In genomic region chr17:44307387-44308186, GRCh38 we compare ENCODE assay signal across 9 cellular contexts. TPM values are rescaled to one million over a fixed set of nuclear protein-coding genes. Genes with fewer than 3 reads are reported as not detected.
DNase-seq lines count a peak whose midpoint lies in the region; ATAC-seq and TF ChIP-seq lines count a peak whose summit lies in the region.
"Had no signal": no experiment of that assay in that cellular context is flagged by ENCODE, and none has a peak within 500 bp of the region (broad histone marks: within the 10 kb centered on the region; RNA-seq: fewer than 3 reads in every experiment).

No MANE protein-coding gene starts in this region.

- ATAC-seq in right lobe of liver (peak; percentile 55 to 62 (median 57)), HG03095 (IDR thresholded peaks at IDR 0.05; ENCODE audit: unreplicated experiment) (no peak)

- H3K4me1 ChIP-seq in right lobe of liver = peaks cover 0 to 12% (median 5%) of the 10 kb centered on the region in 4 donors

- H3K4me3 ChIP-seq in choroid plexus epithelial cell (ENCODE audit: low read depth, low read length) = peak overlapping the region; percentile 48
- H3K4me3 ChIP-seq in right lobe of liver = peak overlapping the region; percentile 26 to 31 (median 26)

- intact Hi-C loops in right lobe of liver (cut with DNase I) = no loop called here

- DNase-seq in NCI-H524 (lab: John Stamatoyannopoulos, UW) (peak; percentile 86 to 95), NCI-H524 treated with DMSO at 0.1 percent for 48 hours (lab: John Stamatoyannopoulos, UW) (no peak), NCI-H446 treated with DMSO at 0.1 percent for 48 hours (lab: John Stamatoyannopoulos, UW) (peak; percentile 70), choroid plexus epithelial cell (ENCODE audit: low read depth) (no peak), right lobe of liver (no peak), T1000 (lab: John Stamatoyannopoulos, UW) (no peak)

- TF ChIP-seq CTCF in choroid plexus epithelial cell (conservative IDR thresholded peaks at IDR 0.05; ENCODE audit: low read depth, low read length) (no peak), right lobe of liver (IDR thresholded peaks at IDR 0.05) (no peak)

- no peaks in the 10 kb centered on the region for H3K36me3 ChIP-seq in right lobe of liver

- no peak overlapping the region for H3K27ac ChIP-seq in right lobe of liver
- peak overlapping the region; percentile 69 for H3K27ac ChIP-seq in temporal lobe (ENCODE audit: low read depth, low read length)
- H3K27ac ChIP-seq: C4-2B had no signal

- H3K27me3 ChIP-seq in right lobe of liver = peaks cover 0 to 7% of the 10 kb centered on the region in 2 donors

- H3K9me3 ChIP-seq in right lobe of liver = no peaks in the 10 kb centered on the region

- WGBS in right lobe of liver (ENCODE audit: insufficient coverage, low coverage, low lambda C conversion rate, missing lambda C conversion rate) = 14% methylated on average over 12 of the region's 26 CpGs

- TF ChIP-seq POLR2A in right lobe of liver (IDR thresholded peaks at IDR 0.05) = no peak

RNA-seq across cellular contexts. Expression of gene RUNDC3A, which starts 0.8 kb away (rescaled TPM):
- total RNA-seq in right lobe of liver (under 1 TPM in 2 of 6 experiments, not detected in 4; 0.12 to 0.75 TPM), temporal lobe (78.2 TPM)

RNA-seq across cellular contexts. Expression of gene SLC25A39, which starts 17.0 kb away (rescaled TPM):
- total RNA-seq in right lobe of liver (100 to 1,000 TPM in 2 of 6 experiments, 10 to 100 TPM in 4; 56.3 to 111 (median 64.6) TPM), temporal lobe (20.9 TPM)

RNA-seq across cellular contexts. Expression of gene GRN, which starts 37.5 kb away (rescaled TPM):
- total RNA-seq in right lobe of liver (100 to 1,000 TPM in 5 of 6 experiments, 10 to 100 TPM in 1; 84.5 to 230 (median 150) TPM), temporal lobe (38.4 TPM)

RNA-seq across cellular contexts. Expression of gene SLC4A1, which starts 39.7 kb away (rescaled TPM):
- total RNA-seq in right lobe of liver = 10 to 100 TPM in 1 of 6 experiments, 1 to 10 TPM in 2, under 1 TPM in 3; 0.06 to 31.8 (median 1.2) TPM
- total RNA-seq in temporal lobe = 5.2 TPM

RNA-seq across cellular contexts. Expression of gene FAM171A2, which starts 56.1 kb away (rescaled TPM):
- total RNA-seq in right lobe of liver (under 1 TPM; 0.16 to 0.68 (median 0.39) TPM), temporal lobe (43.3 TPM)

Comparison
In these comparisons a context has a peak if more than half of its experiments do, and no peak if none do; other contexts are left out.
1. DNase-seq: peak in NCI-H524 (2 of 2) and NCI-H446 treated with DMSO at 0.1 percent for 48 hours (single experiment); none in NCI-H524 treated with DMSO at 0.1 percent for 48 hours (single experiment), choroid plexus epithelial cell (single experiment), right lobe of liver (0 of 3) and T1000 (single experiment).
2. RNA of gene RUNDC3A, which starts 0.8 kb away (total RNA-seq): 78.2 TPM in temporal lobe (single experiment); 0.12 to 0.75 TPM in right lobe of liver; every median in the first group is over 10 times any median in the second.